ENCODE assay signal across 19 cellular contexts in the genomic region with DNA sequence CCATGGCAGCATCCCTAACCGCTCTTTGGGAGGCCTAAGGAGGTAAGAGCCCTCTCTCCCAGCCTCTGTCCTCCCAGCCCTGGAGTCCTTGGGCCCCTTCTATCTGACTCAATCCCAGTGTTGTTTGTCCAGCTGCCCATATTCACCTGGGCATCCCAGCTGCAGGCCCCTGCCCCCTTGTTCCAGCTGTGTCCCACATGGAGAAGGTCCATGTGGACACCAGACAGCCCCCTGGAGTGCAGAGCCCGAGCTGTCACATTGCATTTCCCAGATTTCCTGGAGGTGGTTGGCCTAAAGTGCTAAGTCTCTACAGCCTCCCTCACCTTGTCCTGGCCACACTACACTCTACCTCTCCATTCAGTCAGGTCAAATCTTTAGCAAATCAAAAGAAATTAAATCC.
"Had no signal": no experiment of that assay in that cellular context is flagged by ENCODE, and none has a peak within 500 bp of the region (broad histone marks: within the 10 kb centered on the region; RNA-seq: fewer than 3 reads in every experiment).

No MANE protein-coding gene starts in this region.

- ATAC-seq: activated T-cell treated with anti-CD3 and anti-CD28 coated beads, Interleukin-2, amount 50 U/mL, for 4 hours; left colon; right lobe of liver; stimulated activated naive CD8-positive, alpha-beta T cell treated with anti-CD3 and anti-CD28 coated beads, Interleukin-15, Interleukin-2, amounts not matched to agents 100 U/mL and 50 U/mL, for 24 hours had no signal

- H3K36me3 ChIP-seq: breast epithelium, esophagus squamous epithelium, neutrophil, right lobe of liver, suprapubic skin had no signal

- H3K4me3 ChIP-seq: breast epithelium, esophagus squamous epithelium, right lobe of liver, suprapubic skin had no signal

- DNase-seq: activated CD4-positive, alpha-beta T cell treated with anti-CD3 and anti-CD28 coated beads, Interleukin-2, amount 50 U/mL, for 48 hours; activated CD4-positive, CD25-positive, alpha-beta regulatory T cell treated with anti-CD3 and anti-CD28 coated beads, Interleukin-2, amount 50 U/mL, for 72 hours; activated effector memory CD4-positive, alpha-beta T cell treated with anti-CD3 and anti-CD28 coated beads, Interleukin-2, amount 50 U/mL, for 16 hours; activated naive CD8-positive, alpha-beta T cell treated with anti-CD3 and anti-CD28 coated beads for 36 hours; activated T-cell treated with anti-CD3 and anti-CD28 coated beads, Interleukin-2, amount 50 U/mL, for 4 hours; anterior cingulate cortex; esophagus squamous epithelium; foreskin fibroblast; glutamatergic neuron; left colon; mesendoderm; stimulated activated CD4-positive, alpha-beta T cell treated with anti-CD3 and anti-CD28 coated beads, Interleukin-1b, Interleukin-23, amount 100 ng/mL, for 48 hours; stimulated activated naive CD8-positive, alpha-beta T cell treated with anti-CD3 and anti-CD28 coated beads, Interleukin-15, Interleukin-2, amounts not matched to agents 100 U/mL and 50 U/mL, for 24 hours; T-helper 9 cell had no signal

- H3K27me3 ChIP-seq: breast epithelium, esophagus squamous epithelium, right lobe of liver, suprapubic skin had no signal

- H3K9me3 Mint-ChIP-seq: activated naive CD8-positive, alpha-beta T cell treated with anti-CD3 and anti-CD28 coated beads for 36 hours; activated T-cell treated with anti-CD3 and anti-CD28 coated beads, Interleukin-2, amount 50 U/mL, for 4 hours had no signal

- H3K27ac ChIP-seq: neutrophil had no signal

- H3K27ac Mint-ChIP-seq: activated naive CD8-positive, alpha-beta T cell treated with anti-CD3 and anti-CD28 coated beads for 36 hours; progenitor cell of endocrine pancreas had no signal

- H3K4me3 Mint-ChIP-seq: activated naive CD8-positive, alpha-beta T cell treated with anti-CD3 and anti-CD28 coated beads for 36 hours; activated T-cell treated with anti-CD3 and anti-CD28 coated beads, Interleukin-2, amount 50 U/mL, for 4 hours had no signal

- H3K27me3 Mint-ChIP-seq: activated naive CD8-positive, alpha-beta T cell treated with anti-CD3 and anti-CD28 coated beads for 36 hours had no signal

- H3K9me3 ChIP-seq: breast epithelium, esophagus squamous epithelium, neutrophil, right lobe of liver, suprapubic skin had no signal

- H3K36me3 Mint-ChIP-seq: activated naive CD8-positive, alpha-beta T cell treated with anti-CD3 and anti-CD28 coated beads for 36 hours had no signal
